Comparison of ENCODE assay signal across 23 cellular contexts in the genomic region with DNA sequence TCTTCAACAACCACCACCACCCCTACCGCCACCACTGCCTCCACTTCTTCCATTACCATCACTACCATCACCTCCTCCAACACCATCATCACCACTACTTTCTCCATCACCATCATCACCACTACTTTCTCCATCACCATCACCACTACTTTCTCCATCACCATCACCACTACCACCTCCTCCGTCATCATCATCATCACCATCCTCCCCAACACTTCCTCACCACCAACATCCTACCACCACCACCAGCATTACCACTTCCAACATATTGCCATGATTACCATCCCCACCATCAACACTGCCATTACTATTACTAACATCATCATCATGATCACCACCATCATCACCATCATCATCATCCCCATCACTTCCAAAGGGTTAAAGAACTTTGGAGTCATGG. TPM values are rescaled to one million over a fixed set of nuclear protein-coding genes. Genes with fewer than 3 reads are reported as not detected.
"Had no signal": no experiment of that assay in that cellular context is flagged by ENCODE, and none has a peak within 500 bp of the region (broad histone marks: within the 10 kb centered on the region; RNA-seq: fewer than 3 reads in every experiment).

No MANE protein-coding gene starts in this region.

- H3K9me3 Mint-ChIP-seq: nephron progenitor cell had no signal

- H3K36me3 Mint-ChIP-seq: naive thymus-derived CD4-positive, alpha-beta T cell had no signal

- H3K9me3 ChIP-seq: neutrophil, ovary, suprapubic skin, thyroid gland, upper lobe of right lung had no signal

- H2AFZ ChIP-seq: hepatocyte had no signal

- DNase-seq: cerebellar nuclear complex; dermis blood vessel endothelial cell; foreskin melanocyte; head of caudate nucleus; kidney; left cardiac atrium; left ventricle myocardium superior; mesenchymal stem cell; naive thymus-derived CD4-positive, alpha-beta T cell; nephron progenitor cell; ovary; right cardiac atrium; stimulated activated CD4-positive, alpha-beta T cell treated with anti-CD3 and anti-CD28 coated beads, Interleukin-2, amount 100 ng/mL, for 48 hours; stimulated activated naive CD4-positive, alpha-beta T cell treated with Interleukin-2 at 50 U/mL for 16 hours; thyroid gland; upper lobe of right lung had no signal

- H3K4me1 ChIP-seq: thyroid gland, upper lobe of right lung had no signal

- H3K27ac Mint-ChIP-seq: naive thymus-derived CD4-positive, alpha-beta T cell had no signal

- H3K4me3 ChIP-seq: hepatocyte, lung, ovary, smooth muscle cell, suprapubic skin, thyroid gland, upper lobe of right lung had no signal

- H3K27me3 ChIP-seq: hepatocyte, neutrophil, ovary, suprapubic skin, thyroid gland, upper lobe of right lung had no signal

- H3K4me2 ChIP-seq: hepatocyte had no signal

- ATAC-seq: naive thymus-derived CD4-positive, alpha-beta T cell; upper lobe of right lung had no signal

- H3K27ac ChIP-seq: neutrophil, ovary, thyroid gland, upper lobe of right lung had no signal

- H3K79me2 ChIP-seq: hepatocyte had no signal

- FAIRE-seq: colon, kidney had no signal

- H3K4me1 Mint-ChIP-seq: naive thymus-derived CD4-positive, alpha-beta T cell had no signal

- H3K36me3 ChIP-seq: neutrophil, ovary, suprapubic skin, thyroid gland, upper lobe of right lung had no signal

- H3K4me3 Mint-ChIP-seq: naive thymus-derived CD4-positive, alpha-beta T cell; nephron progenitor cell had no signal

RNA-seq across cellular contexts. Expression of gene NGF, which starts 34.7 kb away (rescaled TPM):
- total RNA-seq: mononuclear cell; naive thymus-derived CD4-positive, alpha-beta T cell had no signal
- polyA plus RNA-seq: naive thymus-derived CD4-positive, alpha-beta T cell had no signal
